ENCODE assay signal across 16 cellular contexts in the genomic region with DNA sequence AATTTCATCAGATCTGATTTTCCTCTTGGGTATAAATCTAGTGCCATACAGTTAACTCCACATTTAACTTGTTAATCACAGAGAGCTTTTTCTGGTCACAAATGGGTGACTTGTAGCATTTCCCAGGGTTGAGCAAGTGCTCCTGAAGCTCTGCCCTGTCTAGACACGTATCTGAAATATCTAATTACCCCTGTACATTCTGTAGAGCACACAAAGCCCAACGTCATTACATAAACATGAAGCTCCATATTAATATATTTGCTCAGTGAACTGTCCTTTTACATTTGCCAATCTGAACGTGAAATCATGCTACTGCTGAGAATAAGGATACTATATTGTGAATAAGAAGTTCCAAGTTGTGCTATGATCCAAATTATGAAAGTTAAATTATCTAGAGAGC. TPM values are rescaled to one million over a fixed set of nuclear protein-coding genes. Genes with fewer than 3 reads are reported as not detected.
A peak's percentile ranks its signal among the peaks of the same experiment; 100 is the strongest.
DNase-seq lines count a peak whose midpoint lies in the region; ATAC-seq and TF ChIP-seq lines count a peak whose summit lies in the region.
"Had no signal": no experiment of that assay in that cellular context is flagged by ENCODE, and none has a peak within 500 bp of the region (broad histone marks: within the 10 kb centered on the region; RNA-seq: fewer than 3 reads in every experiment).

No MANE protein-coding gene starts in this region.

- peaks cover 18 to 49% (median 40%) of the 10 kb centered on the region in 4 donors for H3K4me1 ChIP-seq in transverse colon
- H3K4me1 ChIP-seq: BE2C had no signal

- no peaks in the 10 kb centered on the region for H3K27me3 Mint-ChIP-seq in activated naive CD4-positive, alpha-beta T cell treated with anti-CD3 and anti-CD28 coated beads for 36 hours (ENCODE audit: low read depth)
- H3K27me3 Mint-ChIP-seq in T-helper 17 cell = no peaks in the 10 kb centered on the region

- in situ Hi-C loops in transverse colon (cut with MboI; ENCODE audit: low pct_ligation_motif_present in 1 of 4, low pct_unique_long_range_greater_than_20kb in 1 of 4, low sequenced_read_pairs in 3 of 4) = no loop called here

- no peak overlapping the region for H3K4me3 Mint-ChIP-seq in activated naive CD4-positive, alpha-beta T cell treated with anti-CD3 and anti-CD28 coated beads for 36 hours
- H3K4me3 Mint-ChIP-seq in T-helper 17 cell = peak overlapping the region; percentile 76

- WGBS in transverse colon (ENCODE audit: low coverage in 1 of 2), 2 donors = 43 to 52% methylated on average over 3 of the region's 3 CpGs

- H3K9me3 ChIP-seq in T-helper 17 cell (ENCODE audit: control insufficient read depth, low read length, poor library complexity, severe bottlenecking) = no peaks in the 10 kb centered on the region
- no peaks in the 10 kb centered on the region for H3K9me3 ChIP-seq in transverse colon
- H3K9me3 ChIP-seq: adrenal gland, BE2C, left lung, neutrophil, SK-N-SH had no signal

- CTCF ChIA-PET in activated naive CD4-positive, alpha-beta T cell treated with anti-CD3 and anti-CD28 coated beads for 36 hours (lab: Charles Lee) = interaction anchor here (0.5 to 1.7 kb wide), 2 partner anchors 56 to 127 kb away, joined by 3 to 9 read pairs; no protein-coding TSS in a partner anchor

- H3K27ac ChIP-seq in epithelial cell of prostate = peak overlapping the region; percentile 99
- H3K27ac ChIP-seq in transverse colon = peak overlapping the region; percentile 74 to 83 (median 81)
- H3K27ac ChIP-seq: adrenal gland, left lung, neutrophil had no signal

- no peak overlapping the region for H3K4me3 ChIP-seq in transverse colon
- H3K4me3 ChIP-seq: adrenal gland, left lung had no signal

- H3K27ac Mint-ChIP-seq in activated naive CD4-positive, alpha-beta T cell treated with anti-CD3 and anti-CD28 coated beads for 36 hours = peak overlapping the region; percentile 14
- peak overlapping the region; percentile 97 for H3K27ac Mint-ChIP-seq in T-helper 17 cell

- no peaks in the 10 kb centered on the region for H3K27me3 ChIP-seq in transverse colon
- H3K27me3 ChIP-seq: adrenal gland, BE2C, left lung, neutrophil had no signal

- H3K4me1 Mint-ChIP-seq in activated naive CD4-positive, alpha-beta T cell treated with anti-CD3 and anti-CD28 coated beads for 36 hours (ENCODE audit: low read depth) = peaks cover 44% of the 10 kb centered on the region
- H3K4me1 Mint-ChIP-seq in T-helper 17 cell = peaks cover 50% of the 10 kb centered on the region

- no peaks in the 10 kb centered on the region for H3K36me3 ChIP-seq in transverse colon
- H3K36me3 ChIP-seq: adrenal gland, BE2C, left lung, neutrophil had no signal

- ATAC-seq in T-helper 17 cell (no peak), HG02759 (IDR thresholded peaks at IDR 0.05; ENCODE audit: unreplicated experiment) (no peak), GM18868 (IDR thresholded peaks at IDR 0.05; ENCODE audit: unreplicated experiment) (no peak)
- ATAC-seq: left lung had no signal

- TF ChIP-seq EP300 in transverse colon (IDR thresholded peaks at IDR 0.05; ENCODE audit: low read depth) = no peak

- TF ChIP-seq POLR2A in transverse colon (IDR thresholded peaks at IDR 0.05) = no peak

- no peak for DNase-seq in activated naive CD4-positive, alpha-beta T cell treated with anti-CD3 and anti-CD28 coated beads for 36 hours
- DNase-seq in activated naive CD4-positive, alpha-beta T cell treated with anti-CD3 and anti-CD28 coated beads, Interleukin-2, amount 50 U/mL, for 16 hours = no peak
- DNase-seq in T-helper 17 cell = no peak
- DNase-seq in epithelial cell of prostate (ENCODE audit: low read depth, low spot score) = peak; percentile 81
- no peak for DNase-seq in transverse colon
- no peak for DNase-seq in DMS53 treated with DMSO at 0.1 percent for 48 hours (lab: John Stamatoyannopoulos, UW; ENCODE audit: unreplicated experiment)
- DNase-seq: activated CD4-positive, CD25-positive, alpha-beta regulatory T cell treated with anti-CD3 and anti-CD28 coated beads, Interleukin-2, amount 50 U/mL, for 72 hours; adrenal gland; BE2C; GF-D8; left lung; NCI-H524; SK-N-SH had no signal

- H3K9me3 Mint-ChIP-seq in activated naive CD4-positive, alpha-beta T cell treated with anti-CD3 and anti-CD28 coated beads for 36 hours = peaks cover 4% of the 10 kb centered on the region

- intact Hi-C loops in activated naive CD4-positive, alpha-beta T cell treated with anti-CD3 and anti-CD28 coated beads for 36 hours (cut with micrococcal nuclease) = loop anchor here (1.0 to 2.0 kb wide), 5 partner anchors 13 to 304 kb away; a partner anchor contains a TSS
- intact Hi-C loops in transverse colon (cut with DNase I; ENCODE audit: low total_unique reads) = no loop called here

- TF ChIP-seq CTCF in transverse colon (IDR thresholded peaks at IDR 0.05) = no peak

- H3K36me3 Mint-ChIP-seq in activated naive CD4-positive, alpha-beta T cell treated with anti-CD3 and anti-CD28 coated beads for 36 hours (ENCODE audit: low read depth) = no peaks in the 10 kb centered on the region
- peaks cover 4% of the 10 kb centered on the region for H3K36me3 Mint-ChIP-seq in T-helper 17 cell (ENCODE audit: low read depth)

RNA-seq across cellular contexts. Expression of a gene that starts 49.0 kb away (rescaled TPM):
- under 1 TPM; 0.02 to 0.20 TPM for total RNA-seq in activated naive CD4-positive, alpha-beta T cell treated with anti-CD3 and anti-CD28 coated beads for 36 hours
- total RNA-seq in T-helper 17 cell (10 to 100 TPM; 13.0 to 99.9 TPM), transverse colon (100 to 1,000 TPM; 197 to 753 (median 410) TPM)

Comparison
In these comparisons a context has a peak if more than half of its experiments do, and no peak if none do; other contexts are left out.
1. RNA of a gene that starts 49.0 kb away (total RNA-seq): 197 to 753 TPM in transverse colon and 13.0 to 99.9 TPM in T-helper 17 cell; 0.02 to 0.20 TPM in activated naive CD4-positive, alpha-beta T cell treated with anti-CD3 and anti-CD28 coated beads for 36 hours; every median in the first group is over 10 times any median in the second.